9 cellular contexts compared by ENCODE assay signal in genomic region chr3:37453393-37454391, GRCh38. TPM values are rescaled to one million over a fixed set of nuclear protein-coding genes. Genes with fewer than 3 reads are reported as not detected.
DNase-seq lines count a peak whose midpoint lies in the region; ATAC-seq, FAIRE-seq and TF ChIP-seq lines count a peak whose summit lies in the region.
"Had no signal": no experiment of that assay in that cellular context is flagged by ENCODE, and none has a peak within 500 bp of the region (broad histone marks: within the 10 kb centered on the region; RNA-seq: fewer than 3 reads in every experiment).

No MANE protein-coding gene starts in this region.

- peak; percentile 42 to 47 for TF ChIP-seq CTCF in tibial artery (IDR thresholded peaks at IDR 0.05)

- H3K27me3 ChIP-seq in tibial artery: no peaks in the 10 kb centered on the region

- intact Hi-C loops in tibial artery (cut with DNase I; ENCODE audit: low total_unique reads): no loop called here

- no peak for ATAC-seq in HG03520 (IDR thresholded peaks at IDR 0.05; ENCODE audit: unreplicated experiment)

- H3K4me1 ChIP-seq in tibial artery: peaks cover 0 to 68% (median 55%) of the 10 kb centered on the region in 4 donors

- DNase-seq in DMS153 (lab: John Stamatoyannopoulos, UW): peak; percentile 21
- no peak for DNase-seq in DMS153 treated with DMSO at 0.1 percent for 48 hours (lab: John Stamatoyannopoulos, UW; ENCODE audit: unreplicated experiment)
- peak; percentile 74 for DNase-seq in medulla oblongata (ENCODE audit: extremely low spot score)
- DNase-seq in tibial artery: peak; percentile 79 to 92
- no peak for DNase-seq in GM12891 (ENCODE audit: insufficient read length, low spot score)
- DNase-seq in OCI-M2 (lab: John Stamatoyannopoulos, UW; ENCODE audit: unreplicated experiment): no peak

- peak overlapping the region; percentile 56 for H3K27ac ChIP-seq in cingulate gyrus (ENCODE audit: low read depth, low read length)
- H3K27ac ChIP-seq in tibial artery: peak overlapping the region; percentile 89 to 98

- no peaks in the 10 kb centered on the region for H3K9me3 ChIP-seq in tibial artery

- peak overlapping the region; percentile 70 for H3K4me3 ChIP-seq in tibial artery

- no peak for TF ChIP-seq POLR2A in GM12891 (IDR thresholded peaks at IDR 0.05; ENCODE audit: low read depth, low read length)

- no peaks in the 10 kb centered on the region for H3K36me3 ChIP-seq in tibial artery

- FAIRE-seq in GM12891 (lab: Jason Lieb, UNC): no peak
- FAIRE-seq: A204.1 had no signal

TF ChIP-seq in GM12891, 5 proteins besides CTCF, POLR2A, EP300 and RAD21:
- TF ChIP-seq POU2F2 (IDR thresholded peaks at IDR 0.05; ENCODE audit: low read depth, low read length) (no peak), TAF1 (IDR thresholded peaks at IDR 0.05; ENCODE audit: low read depth, low read length) (no peak), POLR2AphosphoS5 (IDR thresholded peaks at IDR 0.05; ENCODE audit: low read depth, low read length) (no peak), SPI1 (IDR thresholded peaks at IDR 0.05; ENCODE audit: low read depth, low read length) (no peak), PAX5 (IDR thresholded peaks at IDR 0.05; ENCODE audit: insufficient read depth, low read length, severe bottlenecking) (no peak)

RNA-seq across cellular contexts. Expression of gene ITGA9, which starts 1.8 kb away (rescaled TPM):
- not detected for polyA plus RNA-seq in GM12891 (2012; ENCODE audit: low read depth, missing spikeins)

Comparison
In these comparisons a context has a peak if more than half of its experiments do, and no peak if none do; other contexts are left out.
1. DNase-seq: peak in DMS153 (single experiment), medulla oblongata (single experiment) and tibial artery (2 of 2); none in DMS153 treated with DMSO at 0.1 percent for 48 hours (single experiment), GM12891 (single experiment) and OCI-M2 (single experiment).